ENCODE assay signal across 8 cellular contexts in the genomic region with DNA sequence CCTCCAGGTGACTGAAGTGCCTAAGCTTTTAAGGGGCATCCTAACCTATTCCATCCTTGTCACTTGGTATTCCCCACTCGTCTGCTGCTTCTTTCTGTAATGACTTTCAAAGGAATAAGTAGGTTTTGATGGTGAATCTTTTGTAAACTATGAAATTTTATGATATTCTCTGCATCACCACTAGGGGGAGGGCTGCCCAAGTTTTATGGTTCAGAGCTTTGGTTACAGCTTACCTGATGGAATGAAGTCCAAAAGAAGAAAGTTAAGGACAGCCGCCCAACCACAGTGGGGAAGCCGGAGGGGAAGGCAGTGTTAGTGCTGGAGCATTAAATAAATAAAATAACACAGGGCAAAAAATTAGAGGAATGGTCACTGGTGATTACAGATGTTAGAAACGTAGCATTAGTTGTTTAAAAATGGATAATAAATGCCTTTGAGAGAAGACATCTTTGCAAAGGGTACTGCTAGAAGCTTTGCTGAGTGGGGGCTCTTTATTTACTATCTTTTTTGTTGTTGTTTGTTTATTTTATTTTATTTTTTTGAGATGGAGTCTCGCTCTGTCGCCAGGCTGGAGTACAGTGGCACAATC.
DNase-seq lines count a peak whose midpoint lies in the region; ATAC-seq and TF ChIP-seq lines count a peak whose summit lies in the region.

No MANE protein-coding gene starts in this region.

- no peak overlapping the region for H3K4ac ChIP-seq in mesenchymal stem cell (ENCODE audit: low read depth in 1 of 2, low read length in 2 of 2)

- H3K27ac ChIP-seq in mammary epithelial cell (ENCODE audit: insufficient read depth, low read depth, low read length) = no peak overlapping the region
- no peak overlapping the region for H3K27ac ChIP-seq in mesenchymal stem cell (ENCODE audit: low read length, poor library complexity, severe bottlenecking)

- CTCF ChIA-PET in mammary epithelial cell (lab: Charles Lee; ENCODE audit: low non-redundant PET) = interaction anchor here (0.7 kb wide), 2 partner anchors 325 to 508 kb away, joined by 3 to 5 read pairs; no protein-coding TSS in a partner anchor

- no peak overlapping the region for H4K8ac ChIP-seq in mesenchymal stem cell (ENCODE audit: low read length)

- H2BK15ac ChIP-seq in mesenchymal stem cell (ENCODE audit: low read depth, poor library complexity, severe bottlenecking) = no peak overlapping the region

- H3K79me2 ChIP-seq in mammary epithelial cell (ENCODE audit: insufficient read depth, low read length) = no peaks in the 10 kb centered on the region

- H3K4me1 ChIP-seq in NT2/D1 (ENCODE audit: insufficient read depth, insufficient read length) (no peaks in the 10 kb centered on the region), mammary epithelial cell (ENCODE audit: insufficient read depth, low read length) (no peaks in the 10 kb centered on the region), mesenchymal stem cell (ENCODE audit: control insufficient read depth, insufficient read depth, low read depth, low read length) (no peaks in the 10 kb centered on the region)

- H4K91ac ChIP-seq in mesenchymal stem cell (ENCODE audit: low read length) = no peak overlapping the region

- H4K20me1 ChIP-seq in mammary epithelial cell (ENCODE audit: insufficient read depth, low read length) = no peaks in the 10 kb centered on the region

- H3K4me3 ChIP-seq in NT2/D1 (ENCODE audit: insufficient read length, low read depth) (no peak overlapping the region), mammary epithelial cell (replicated peaks in 1 of 3; ENCODE audit: insufficient read depth in 1 of 3, low read depth in 2 of 3, low read length in 3 of 3) (no peak overlapping the region), mesenchymal stem cell (ENCODE audit: insufficient read depth in 1 of 2, low read depth in 1 of 2, low read length in 2 of 2) (no peak overlapping the region)

- intact Hi-C loops in mammary epithelial cell (cut with micrococcal nuclease) = loop anchor here (1.0 kb wide), 1 partner anchor 1522 kb away; no protein-coding TSS in a partner anchor

- no peak overlapping the region for H2BK5ac ChIP-seq in mesenchymal stem cell (ENCODE audit: low read depth, low read length, poor library complexity, severe bottlenecking)

- H2AFZ ChIP-seq in mammary epithelial cell (ENCODE audit: low read depth, low read length) = no peak overlapping the region
- no peak overlapping the region for H2AFZ ChIP-seq in mesenchymal stem cell (ENCODE audit: low read depth, low read length)

- no peak overlapping the region for H2BK120ac ChIP-seq in mesenchymal stem cell (ENCODE audit: low read depth, low read length)

- in situ Hi-C loops in mammary epithelial cell (cut with MboI; ENCODE audit: low sequenced_read_pairs in 2 of 2) = no loop called here

- H3K14ac ChIP-seq in mesenchymal stem cell (ENCODE audit: low read length in 2 of 2) = no peak overlapping the region

- TF ChIP-seq CTCF in mammary epithelial cell (conservative IDR thresholded peaks at IDR 0.05 in 1 of 2, IDR thresholded peaks at IDR 0.05 in 1 of 2; ENCODE audit: extremely low read depth in 1 of 2, insufficient read depth in 1 of 2, low read depth in 1 of 2, low read length in 2 of 2) = peak; percentile 77 to 90

- 23% methylated on average over 4 of the region's 6 CpGs for WGBS in mammary epithelial cell (ENCODE audit: low coverage, missing lambda C conversion rate)
- WGBS in mesenchymal stem cell = 62% methylated on average over 5 of the region's 6 CpGs

- H3K18ac ChIP-seq in mesenchymal stem cell (ENCODE audit: low read depth in 1 of 2, low read length in 2 of 2) = no peak overlapping the region

- no TSS peak for BruUV-seq in mammary epithelial cell (replicated peaks; lab: Mats Ljungman, UMichigan)

- DNase-seq in NCI-H446 (lab: John Stamatoyannopoulos, UW) (peak; percentile 0 to 13), NCI-H446 treated with DMSO at 0.1 percent for 48 hours (lab: John Stamatoyannopoulos, UW) (no peak), NT2/D1 (ENCODE audit: low read depth, low spot score) (peak; percentile 18), mammary epithelial cell (peak; percentile 4), mesenchymal stem cell (peak; percentile 5), NCI-H187 treated with DMSO at 0.1 percent for 48 hours (lab: John Stamatoyannopoulos, UW) (no peak)

- no peak overlapping the region for H2AK5ac ChIP-seq in mesenchymal stem cell (ENCODE audit: low read length, severe bottlenecking)

- no peaks in the 10 kb centered on the region for H3K27me3 ChIP-seq in NT2/D1 (ENCODE audit: insufficient read depth, insufficient read length)
- H3K27me3 ChIP-seq in mammary epithelial cell (ENCODE audit: insufficient read depth, low read length) = no peaks in the 10 kb centered on the region
- no peaks in the 10 kb centered on the region for H3K27me3 ChIP-seq in mesenchymal stem cell (ENCODE audit: control insufficient read depth in 1 of 2, insufficient read depth in 1 of 2, low read length in 2 of 2)

- H3K23ac ChIP-seq in mesenchymal stem cell (ENCODE audit: low read length in 2 of 2) = no peak overlapping the region

- H3K4me2 ChIP-seq in mammary epithelial cell (ENCODE audit: insufficient read depth, low read depth, low read length) (no peak overlapping the region), mesenchymal stem cell (ENCODE audit: low read length, poor library complexity, severe bottlenecking) (no peak overlapping the region)

- H3K36me3 ChIP-seq in NT2/D1 (ENCODE audit: insufficient read depth, insufficient read length, low read length) (no peaks in the 10 kb centered on the region), mammary epithelial cell (ENCODE audit: insufficient read depth, low read length) (no peaks in the 10 kb centered on the region), mesenchymal stem cell (ENCODE audit: control insufficient read depth in 1 of 2, insufficient read depth in 2 of 2, low read depth in 1 of 2, low read length in 2 of 2) (no peaks in the 10 kb centered on the region)

- H2BK12ac ChIP-seq in mesenchymal stem cell (ENCODE audit: low read length in 2 of 2) = no peak overlapping the region

- dilution Hi-C loops in mammary epithelial cell (cut with HindIII; ENCODE audit: low sequenced_read_pairs) = no loop called here

- no peaks in the 10 kb centered on the region for H3K79me1 ChIP-seq in mesenchymal stem cell (replicated peaks; ENCODE audit: low read length, poor library complexity, severe bottlenecking)

- H3K9me3 ChIP-seq in NT2/D1 (ENCODE audit: insufficient read depth, low read length) = peaks cover 3% of the 10 kb centered on the region
- no peaks in the 10 kb centered on the region for H3K9me3 ChIP-seq in mammary epithelial cell (replicated peaks; ENCODE audit: insufficient read depth, low read length)
- no peaks in the 10 kb centered on the region for H3K9me3 ChIP-seq in mesenchymal stem cell (ENCODE audit: control insufficient read depth, low read length)

- ATAC-seq in HG02798 (IDR thresholded peaks at IDR 0.05; ENCODE audit: poor library complexity, unreplicated experiment) = peak; percentile 61
- ATAC-seq in GM21423 (IDR thresholded peaks at IDR 0.05; ENCODE audit: unreplicated experiment) = no peak

- no peak overlapping the region for H3K9ac ChIP-seq in NT2/D1 (ENCODE audit: insufficient read length, low read depth)
- no peak overlapping the region for H3K9ac ChIP-seq in mammary epithelial cell (ENCODE audit: insufficient read depth, low read length)
- no peak overlapping the region for H3K9ac ChIP-seq in mesenchymal stem cell (ENCODE audit: low read length)

Comparison
In these comparisons a context has a peak if more than half of its experiments do, and no peak if none do; other contexts are left out.
1. DNase-seq: peak in NCI-H446 (2 of 2), NT2/D1 (single experiment), mammary epithelial cell (single experiment) and mesenchymal stem cell (single experiment); none in NCI-H446 treated with DMSO at 0.1 percent for 48 hours (single experiment) and NCI-H187 treated with DMSO at 0.1 percent for 48 hours (single experiment).